ENCODE assay signal across 1 cellular context in genomic region chr11:103920933-103921332, GRCh38.
TF ChIP-seq lines count a peak whose summit lies in the region.

No MANE protein-coding gene starts in this region.

TF ChIP-seq in GM23338, 12 proteins besides CTCF, POLR2A, EP300 and RAD21 (continued from another document):
- no peak for TF ChIP-seq REST (IDR thresholded peaks at IDR 0.05; ENCODE audit: unreplicated experiment)
- TF ChIP-seq NANOG (IDR thresholded peaks at IDR 0.05; ENCODE audit: borderline replicate concordance) = no peak
- no peak for TF ChIP-seq EZH2phosphoT487 (IDR thresholded peaks at IDR 0.05; ENCODE audit: unreplicated experiment)
- TF ChIP-seq JUNB (IDR thresholded peaks at IDR 0.05; ENCODE audit: unreplicated experiment) = no peak
- TF ChIP-seq ZNF331 (CRISPR knock-in tag; IDR thresholded peaks at IDR 0.05; ENCODE audit: low read depth) = no peak
- TF ChIP-seq, protein P1, sequence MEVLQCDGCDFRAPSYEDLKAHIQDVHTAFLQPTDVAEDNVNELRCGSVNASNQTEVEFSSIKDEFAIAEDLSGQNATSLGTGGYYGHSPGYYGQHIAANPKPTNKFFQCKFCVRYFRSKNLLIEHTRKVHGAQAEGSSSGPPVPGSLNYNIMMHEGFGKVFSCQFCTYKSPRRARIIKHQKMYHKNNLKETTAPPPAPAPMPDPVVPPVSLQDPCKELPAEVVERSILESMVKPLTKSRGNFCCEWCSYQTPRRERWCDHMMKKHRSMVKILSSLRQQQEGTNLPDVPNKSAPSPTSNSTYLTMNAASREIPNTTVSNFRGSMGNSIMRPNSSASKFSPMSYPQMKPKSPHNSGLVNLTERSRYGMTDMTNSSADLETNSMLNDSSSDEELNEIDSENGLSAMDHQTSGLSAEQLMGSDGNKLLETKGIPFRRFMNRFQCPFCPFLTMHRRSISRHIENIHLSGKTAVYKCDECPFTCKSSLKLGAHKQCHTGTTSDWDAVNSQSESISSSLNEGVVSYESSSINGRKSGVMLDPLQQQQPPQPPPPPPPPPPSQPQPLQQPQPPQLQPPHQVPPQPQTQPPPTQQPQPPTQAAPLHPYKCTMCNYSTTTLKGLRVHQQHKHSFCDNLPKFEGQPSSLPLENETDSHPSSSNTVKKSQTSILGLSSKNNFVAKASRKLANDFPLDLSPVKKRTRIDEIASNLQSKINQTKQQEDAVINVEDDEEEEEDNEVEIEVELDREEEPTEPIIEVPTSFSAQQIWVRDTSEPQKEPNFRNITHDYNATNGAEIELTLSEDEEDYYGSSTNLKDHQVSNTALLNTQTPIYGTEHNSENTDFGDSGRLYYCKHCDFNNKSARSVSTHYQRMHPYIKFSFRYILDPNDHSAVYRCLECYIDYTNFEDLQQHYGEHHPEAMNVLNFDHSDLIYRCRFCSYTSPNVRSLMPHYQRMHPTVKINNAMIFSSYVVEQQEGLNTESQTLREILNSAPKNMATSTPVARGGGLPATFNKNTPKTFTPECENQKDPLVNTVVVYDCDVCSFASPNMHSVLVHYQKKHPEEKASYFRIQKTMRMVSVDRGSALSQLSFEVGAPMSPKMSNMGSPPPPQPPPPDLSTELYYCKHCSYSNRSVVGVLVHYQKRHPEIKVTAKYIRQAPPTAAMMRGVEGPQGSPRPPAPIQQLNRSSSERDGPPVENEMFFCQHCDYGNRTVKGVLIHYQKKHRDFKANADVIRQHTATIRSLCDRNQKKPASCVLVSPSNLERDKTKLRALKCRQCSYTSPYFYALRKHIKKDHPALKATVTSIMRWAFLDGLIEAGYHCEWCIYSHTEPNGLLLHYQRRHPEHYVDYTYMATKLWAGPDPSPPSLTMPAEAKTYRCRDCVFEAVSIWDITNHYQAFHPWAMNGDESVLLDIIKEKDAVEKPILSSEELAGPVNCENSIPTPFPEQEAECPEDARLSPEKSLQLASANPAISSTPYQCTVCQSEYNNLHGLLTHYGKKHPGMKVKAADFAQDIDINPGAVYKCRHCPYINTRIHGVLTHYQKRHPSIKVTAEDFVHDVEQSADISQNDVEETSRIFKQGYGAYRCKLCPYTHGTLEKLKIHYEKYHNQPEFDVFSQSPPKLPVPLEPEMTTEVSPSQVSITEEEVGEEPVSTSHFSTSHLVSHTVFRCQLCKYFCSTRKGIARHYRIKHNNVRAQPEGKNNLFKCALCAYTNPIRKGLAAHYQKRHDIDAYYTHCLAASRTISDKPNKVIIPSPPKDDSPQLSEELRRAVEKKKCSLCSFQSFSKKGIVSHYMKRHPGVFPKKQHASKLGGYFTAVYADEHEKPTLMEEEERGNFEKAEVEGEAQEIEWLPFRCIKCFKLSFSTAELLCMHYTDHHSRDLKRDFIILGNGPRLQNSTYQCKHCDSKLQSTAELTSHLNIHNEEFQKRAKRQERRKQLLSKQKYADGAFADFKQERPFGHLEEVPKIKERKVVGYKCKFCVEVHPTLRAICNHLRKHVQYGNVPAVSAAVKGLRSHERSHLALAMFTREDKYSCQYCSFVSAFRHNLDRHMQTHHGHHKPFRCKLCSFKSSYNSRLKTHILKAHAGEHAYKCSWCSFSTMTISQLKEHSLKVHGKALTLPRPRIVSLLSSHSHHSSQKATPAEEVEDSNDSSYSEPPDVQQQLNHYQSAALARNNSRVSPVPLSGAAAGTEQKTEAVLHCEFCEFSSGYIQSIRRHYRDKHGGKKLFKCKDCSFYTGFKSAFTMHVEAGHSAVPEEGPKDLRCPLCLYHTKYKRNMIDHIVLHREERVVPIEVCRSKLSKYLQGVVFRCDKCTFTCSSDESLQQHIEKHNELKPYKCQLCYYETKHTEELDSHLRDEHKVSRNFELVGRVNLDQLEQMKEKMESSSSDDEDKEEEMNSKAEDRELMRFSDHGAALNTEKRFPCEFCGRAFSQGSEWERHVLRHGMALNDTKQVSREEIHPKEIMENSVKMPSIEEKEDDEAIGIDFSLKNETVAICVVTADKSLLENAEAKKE (CRISPR knock-in tag; IDR thresholded peaks at IDR 0.05) = no peak
- no peak for TF ChIP-seq CREB1 (CRISPR knock-in tag; IDR thresholded peaks at IDR 0.05; ENCODE audit: low read depth)
TF ChIP-seq in GM23338: peak in this region for 0.
